ENCODE assay signal across 12 cellular contexts in the genomic region with DNA sequence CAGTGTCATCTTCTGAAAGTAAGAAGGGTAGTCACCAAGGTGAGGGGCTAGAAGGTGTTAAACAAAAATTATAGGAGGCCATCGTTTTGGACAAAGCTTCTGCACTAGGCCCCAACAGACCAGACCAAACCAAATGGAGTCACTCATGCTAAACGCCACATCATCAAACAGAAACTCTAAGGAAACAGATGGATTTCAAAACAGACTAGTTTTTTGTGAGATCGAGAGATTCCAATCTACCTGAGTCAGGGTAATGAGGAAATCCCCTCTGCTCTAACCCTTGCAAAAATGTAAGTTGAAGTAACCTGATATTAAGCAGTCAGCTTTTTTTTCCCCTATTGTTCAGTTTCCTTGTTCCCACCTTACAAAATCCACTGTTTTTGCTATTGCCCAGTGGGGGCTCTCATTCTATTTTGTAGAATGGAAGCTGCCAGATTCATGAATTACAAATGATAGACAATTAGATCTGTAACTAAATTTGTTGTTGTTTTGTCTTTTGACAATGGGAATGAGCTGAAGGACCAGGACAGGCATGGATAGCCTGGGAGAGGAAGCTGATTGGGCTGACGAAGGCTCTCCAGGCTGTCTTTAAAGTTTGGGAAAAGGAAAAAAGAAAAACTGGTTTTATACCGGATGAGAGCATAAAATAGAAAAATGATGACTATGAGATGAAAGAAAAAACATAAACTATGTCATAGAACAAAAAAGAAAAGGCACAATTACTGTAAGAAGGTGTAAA.
DNase-seq lines count a peak whose midpoint lies in the region; ATAC-seq and TF ChIP-seq lines count a peak whose summit lies in the region.
"Had no signal": no experiment of that assay in that cellular context is flagged by ENCODE, and none has a peak within 500 bp of the region (broad histone marks: within the 10 kb centered on the region; RNA-seq: fewer than 3 reads in every experiment).

No MANE protein-coding gene starts in this region.

- H3K4me3 ChIP-seq in HUES64 (ENCODE audit: low read length) (no peak overlapping the region), astrocyte of the spinal cord (ENCODE audit: low read depth, low read length) (no peak overlapping the region), tibial nerve (no peak overlapping the region)
- H3K4me3 ChIP-seq: BLaER1 treated with 17β-estradiol and CSF1 and Interleukin-3, amounts not matched to agents 10 nM and 100 nM had no signal

- in situ Hi-C loops in astrocyte of the spinal cord (cut with HindIII; ENCODE audit: low sequenced_read_pairs), result no loop called here

- H3K36me3 ChIP-seq in HUES64 (ENCODE audit: insufficient read depth, low read length) (no peaks in the 10 kb centered on the region), tibial nerve (no peaks in the 10 kb centered on the region)
- H3K36me3 ChIP-seq: BLaER1 treated with 17β-estradiol and CSF1 and Interleukin-3, amounts not matched to agents 10 nM and 100 nM had no signal

- no peak for TF ChIP-seq POLR2A in tibial nerve (IDR thresholded peaks at IDR 0.05)

- no peaks in the 10 kb centered on the region for H3K27me3 ChIP-seq in HUES64 (ENCODE audit: insufficient read depth, low read length)
- no peaks in the 10 kb centered on the region for H3K27me3 ChIP-seq in tibial nerve
- H3K27me3 ChIP-seq: BLaER1 treated with 17β-estradiol and CSF1 and Interleukin-3, amounts not matched to agents 10 nM and 100 nM had no signal

- 81% methylated on average over 5 of the region's 5 CpGs for WGBS in HUES64
- 75% methylated on average over 5 of the region's 5 CpGs for WGBS in tibial nerve, 2 donors

- no peak overlapping the region for H3K9ac ChIP-seq in HUES64 (ENCODE audit: low read depth, low read length)
- H3K9ac ChIP-seq: BLaER1 treated with 17β-estradiol and CSF1 and Interleukin-3, amounts not matched to agents 10 nM and 100 nM had no signal

- no peak for TF ChIP-seq CTCF in AG09319 (IDR thresholded peaks at IDR 0.05; ENCODE audit: low read depth, low read length)
- no peak for TF ChIP-seq CTCF in astrocyte of the spinal cord (IDR thresholded peaks at IDR 0.05; ENCODE audit: low read depth, low read length)
- TF ChIP-seq CTCF in tibial nerve (IDR thresholded peaks at IDR 0.05), result no peak

- DNase-seq in AG09319 (ENCODE audit: extremely low read depth, low read depth), result peak; percentile 60
- peak; percentile 89 for DNase-seq in astrocyte of the spinal cord (ENCODE audit: low read depth, low spot score)
- DNase-seq in iris pigment epithelial cell (ENCODE audit: low read depth), result peak; percentile 98
- DNase-seq in tibial nerve (ENCODE audit: low spot score in 2 of 2), result no peak
- DNase-seq in NCI-H1092 (lab: John Stamatoyannopoulos, UW), result no peak
- DNase-seq: activated CD4-positive, alpha-beta T cell treated with anti-CD3 and anti-CD28 coated beads for 4 hours; activated naive CD4-positive, alpha-beta T cell treated with anti-CD3 and anti-CD28 coated beads for 36 hours; stimulated activated CD4-positive, alpha-beta T cell treated with anti-CD3 and anti-CD28 coated beads, Interleukin-2, amount 100 ng/mL, for 48 hours had no signal

- H3K9me3 ChIP-seq in HUES64 (ENCODE audit: insufficient read depth, low read depth, low read length) (no peaks in the 10 kb centered on the region), tibial nerve (no peaks in the 10 kb centered on the region)

- no peak for TF ChIP-seq EP300 in tibial nerve (IDR thresholded peaks at IDR 0.05)

- H3K4me1 ChIP-seq in HUES64 (ENCODE audit: insufficient read depth, low read length), result peaks cover 18% of the 10 kb centered on the region
- peaks cover 0 to 5% (median 0%) of the 10 kb centered on the region in 4 donors for H3K4me1 ChIP-seq in tibial nerve

- ATAC-seq in HG03469 (IDR thresholded peaks at IDR 0.05; ENCODE audit: unreplicated experiment), result no peak
- no peak for ATAC-seq in GM19023 (IDR thresholded peaks at IDR 0.05; ENCODE audit: unreplicated experiment)

- H3K27ac ChIP-seq in HUES64 (ENCODE audit: low read depth, low read length) (peak overlapping the region; percentile 36; the same call in 1 of the 2 replicates), tibial nerve (no peak overlapping the region)
- H3K27ac ChIP-seq: BLaER1 treated with 17β-estradiol and CSF1 and Interleukin-3, amounts not matched to agents 10 nM and 100 nM had no signal

Comparison
In these comparisons a context has a peak if more than half of its experiments do, and no peak if none do; other contexts are left out.
1. DNase-seq: peak in AG09319 (single experiment), astrocyte of the spinal cord (single experiment) and iris pigment epithelial cell (single experiment); none in tibial nerve (0 of 2) and NCI-H1092 (single experiment).